In genomic region chr12:1644523-1645438, GRCh38 we compare ENCODE assay signal across 10 cellular contexts. TPM values are rescaled to one million over a fixed set of nuclear protein-coding genes. Genes with fewer than 3 reads are reported as not detected.
DNase-seq lines count a peak whose midpoint lies in the region; FAIRE-seq and TF ChIP-seq lines count a peak whose summit lies in the region.
"Had no signal": no experiment of that assay in that cellular context is flagged by ENCODE, and none has a peak within 500 bp of the region (broad histone marks: within the 10 kb centered on the region; RNA-seq: fewer than 3 reads in every experiment).

No MANE protein-coding gene starts in this region.

- H3K27ac ChIP-seq in thyroid gland = no peak overlapping the region

- DNase-seq in NCI-H146 (lab: John Stamatoyannopoulos, UW) (peak; percentile 64), astrocyte of the cerebellum (ENCODE audit: low read depth) (peak; percentile 72), thyroid gland (peak; percentile 71 to 81), nephron progenitor cell (no peak), HT-29 (ENCODE audit: low spot score) (no peak), HK-2 (ENCODE audit: unreplicated experiment) (no peak), urothelium cell line (ENCODE audit: low spot score) (no peak)

- H3K36me3 ChIP-seq in thyroid gland = no peaks in the 10 kb centered on the region
- H3K36me3 ChIP-seq: HAP-1 had no signal

- H3K9me3 ChIP-seq in thyroid gland = no peaks in the 10 kb centered on the region
- H3K9me3 ChIP-seq: HAP-1 had no signal

- H3K27me3 ChIP-seq in thyroid gland = no peaks in the 10 kb centered on the region

- H3K4me1 ChIP-seq in thyroid gland = peaks cover 0 to 4% of the 10 kb centered on the region in 2 donors

- H3K9me3 Mint-ChIP-seq in nephron progenitor cell = no peaks in the 10 kb centered on the region

- no peak overlapping the region for H3K4me3 Mint-ChIP-seq in nephron progenitor cell

- peaks cover 83% of the 10 kb centered on the region for H3K36me3 Mint-ChIP-seq in nephron progenitor cell (ENCODE audit: low read depth)

- in situ Hi-C loops in astrocyte of the cerebellum (cut with HindIII; ENCODE audit: low sequenced_read_pairs) = no loop called here

- TF ChIP-seq CTCF in astrocyte of the cerebellum (IDR thresholded peaks at IDR 0.05; ENCODE audit: low read depth, low read length, missing control alignments) (no peak), thyroid gland (IDR thresholded peaks at IDR 0.05) (no peak), nephron progenitor cell (IDR thresholded peaks at IDR 0.05) (no peak)

- H3K4me1 Mint-ChIP-seq in nephron progenitor cell = peaks cover 40% of the 10 kb centered on the region

- H3K27ac Mint-ChIP-seq in nephron progenitor cell = no peak overlapping the region

- peaks cover 3% of the 10 kb centered on the region for H3K27me3 Mint-ChIP-seq in nephron progenitor cell (ENCODE audit: low read depth, poor library complexity)

- WGBS in thyroid gland, 2 donors = 30 to 38% methylated on average over 15 of the region's 15 CpGs

- H3K4me3 ChIP-seq in astrocyte of the cerebellum (ENCODE audit: low read depth, low read length) = no peak overlapping the region
- no peak overlapping the region for H3K4me3 ChIP-seq in thyroid gland (replicated peaks in 1 of 3)
- H3K4me3 ChIP-seq: HAP-1 had no signal

- FAIRE-seq in islet of Langerhans (lab: Jason Lieb, UNC) (peak; percentile 97), urothelium cell line (lab: Jason Lieb, UNC) (no peak)
- FAIRE-seq: TTC549 had no signal

- TF ChIP-seq POLR2A in thyroid gland (IDR thresholded peaks at IDR 0.05) = no peak

- intact Hi-C loops in thyroid gland (cut with DNase I) = no loop called here

RNA-seq across cellular contexts. Expression of gene WNT5B, which starts 15.8 kb away (rescaled TPM):
- total RNA-seq in thyroid gland = 1 to 10 TPM in 1 of 4 donors, under 1 TPM in 3; 0.78 to 4.3 (median 0.95) TPM
- total RNA-seq in HT-29 (2014; rRNA removed; shearing (Covaris generic)) = 0.08 TPM in 1 of 2 replicates, not detected in the other

RNA-seq across cellular contexts. Expression of gene ADIPOR2, which starts 46.1 kb away (rescaled TPM):
- 10 to 100 TPM; 46.0 to 59.3 (median 52.4) TPM for total RNA-seq in thyroid gland
- total RNA-seq in HT-29 (2014; rRNA removed; shearing (Covaris generic)) = 28.7 and 31.7 TPM in 2 replicates

RNA-seq across cellular contexts. Expression of gene FBXL14, which starts 50.4 kb away (rescaled TPM):
- 10 to 100 TPM; 14.5 to 30.9 (median 21.4) TPM for total RNA-seq in thyroid gland
- 43.5 and 45.5 TPM in 2 replicates for total RNA-seq in HT-29 (2014; rRNA removed; shearing (Covaris generic))

Comparison
In these comparisons a context has a peak if more than half of its experiments do, and no peak if none do; other contexts are left out.
1. DNase-seq: peak in NCI-H146 (single experiment), astrocyte of the cerebellum (single experiment) and thyroid gland (2 of 2); none in nephron progenitor cell (single experiment), HT-29 (single experiment), HK-2 (single experiment) and urothelium cell line (single experiment).